In genomic region chr1:75785964-75786853, GRCh38 we compare ENCODE assay signal across 8 cellular contexts. TPM values are rescaled to one million over a fixed set of nuclear protein-coding genes. Genes with fewer than 3 reads are reported as not detected.
A peak's percentile ranks its signal among the peaks of the same experiment; 100 is the strongest.
DNase-seq lines count a peak whose midpoint lies in the region; ATAC-seq and TF ChIP-seq lines count a peak whose summit lies in the region.

Gene RABGGTB (plus strand): TSS chr1:75786256. CDS start chr1:75786272, 16 bp downstream.

- H3K4me2 ChIP-seq in Karpas-422 (ENCODE audit: low read depth, low read length, poor library complexity, severe bottlenecking) = peak within 1 kb of the TSS; percentile 94

- H3K36me3 ChIP-seq in Karpas-422 (ENCODE audit: insufficient read depth, low read length) (peaks cover 39% of the 10 kb centered on the region), esophagus squamous epithelium (peaks cover 0 to 25% (median 0%) of the 10 kb centered on the region in 3 donors)

- DNase-seq in DMS79 treated with DMSO at 0.1 percent for 48 hours (lab: John Stamatoyannopoulos, UW) = peak; percentile 97
- DNase-seq in Karpas-422 = peak; percentile 99
- DNase-seq in RKO (ENCODE audit: low spot score) = peak; percentile 98
- DNase-seq in activated T-helper 1 cell treated with Interleukin-2 at 50 U/mL for 16 hours (ENCODE audit: low read depth) = peak; percentile 88
- DNase-seq in esophagus squamous epithelium (lab: John Stamatoyannopoulos, UW) = peak; percentile 76
- peak; percentile 97 for DNase-seq in myocyte (ENCODE audit: low read depth)
- peak; percentile 79 to 90 for DNase-seq in stimulated activated CD8-positive, alpha-beta memory T cell treated with anti-CD3 and anti-CD28 coated beads, Interleukin-7, amount 100 ng/mL, for 48 hours (ENCODE audit: extremely low read depth in 1 of 2, low read depth in 1 of 2)

- peaks cover 44% of the 10 kb centered on the region for H4K20me1 ChIP-seq in Karpas-422 (ENCODE audit: insufficient read depth, low read depth, low read length)

- peak within 1 kb of the TSS; percentile 96 for H3K27ac ChIP-seq in Karpas-422 (ENCODE audit: low read length)
- H3K27ac ChIP-seq in esophagus squamous epithelium = peak within 1 kb of the TSS; percentile 80 to 92 (median 90)

- H3K4me1 ChIP-seq in Karpas-422 (ENCODE audit: low read length) (peaks cover 50% of the 10 kb centered on the region), esophagus squamous epithelium (peaks cover 17 to 53% (median 40%) of the 10 kb centered on the region in 3 donors)

- intact Hi-C loops in esophagus squamous epithelium (cut with DNase I) = no loop called here

- H3K27me3 ChIP-seq in Karpas-422 (ENCODE audit: low read length) = no peaks in the 10 kb centered on the region
- H3K27me3 ChIP-seq in esophagus squamous epithelium = no peaks in the 10 kb centered on the region

- H3K9me2 ChIP-seq in Karpas-422 (replicated peaks; ENCODE audit: insufficient read depth, low read length) = no peaks in the 10 kb centered on the region

- 0% methylated on average over 12 to 25 of the region's 28 CpGs for WGBS in esophagus squamous epithelium, 2 donors

- peak within 1 kb of the TSS; percentile 95 for H3K4me3 ChIP-seq in Karpas-422 (ENCODE audit: low read length)
- peak within 1 kb of the TSS; percentile 66 to 85 (median 78) for H3K4me3 ChIP-seq in esophagus squamous epithelium

- ATAC-seq in GM21825 (IDR thresholded peaks at IDR 0.05; ENCODE audit: unreplicated experiment) = peak; percentile 71

- H3K79me2 ChIP-seq in Karpas-422 (ENCODE audit: low read length) = peaks cover 49% of the 10 kb centered on the region

- TF ChIP-seq CTCF in esophagus squamous epithelium (IDR thresholded peaks at IDR 0.05) = no peak

- peak in 3 of 4 donors; percentile 64 to 87 (median 74) for TF ChIP-seq POLR2A in esophagus squamous epithelium (IDR thresholded peaks at IDR 0.05)

- H2AFZ ChIP-seq in Karpas-422 (ENCODE audit: low read length) = no peak within 1 kb of the TSS

- H3K9ac ChIP-seq in Karpas-422 (ENCODE audit: low read length) = peak within 1 kb of the TSS; percentile 99

- H3K9me3 ChIP-seq in Karpas-422 (ENCODE audit: low read length) (no peaks in the 10 kb centered on the region), esophagus squamous epithelium (no peaks in the 10 kb centered on the region)

RNA-seq across cellular contexts. Expression of gene RABGGTB, which starts in this region (rescaled TPM):
- total RNA-seq in Karpas-422 (2014; rRNA removed; shearing (Covaris generic); ENCODE audit: low replicate concordance) = 59.2 and 114 TPM in 2 replicates
- total RNA-seq in esophagus squamous epithelium = 10 to 100 TPM; 34.9 to 98.4 (median 68.1) TPM
- 93.4 and 133 TPM in 2 replicates for total RNA-seq in myocyte
- polyA plus RNA-seq in myocyte (2012) = 52.2 TPM

Comparison
In these comparisons a context has a peak if more than half of its experiments do, and no peak if none do; other contexts are left out.
1. Peak in every context shown above with its lines: DNase-seq, ATAC-seq, H3K4me3 ChIP-seq and H3K27ac ChIP-seq.